In the genomic region with DNA sequence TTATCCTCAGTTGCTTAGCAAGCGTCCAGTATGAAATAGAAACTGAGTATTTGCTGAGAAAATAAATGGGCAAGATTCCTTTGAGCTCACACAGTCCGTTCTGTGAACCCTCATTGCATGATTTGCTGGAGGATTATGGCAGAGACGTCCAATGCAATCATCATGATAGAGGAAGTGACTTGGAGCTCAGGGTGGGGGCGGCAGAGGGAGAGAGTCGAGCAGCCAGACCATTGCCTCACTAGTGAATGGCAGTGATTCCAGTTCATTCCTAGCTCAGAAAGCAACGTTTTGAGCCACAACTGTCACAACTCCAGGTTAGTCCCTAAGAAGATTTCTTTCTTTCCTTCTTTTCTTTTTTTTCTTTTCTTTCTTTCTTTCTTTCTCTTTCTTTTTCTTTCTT, we compare ENCODE assay signal across 8 cellular contexts. TPM values are rescaled to one million over a fixed set of nuclear protein-coding genes. Genes with fewer than 3 reads are reported as not detected.
DNase-seq lines count a peak whose midpoint lies in the region; ATAC-seq and TF ChIP-seq lines count a peak whose summit lies in the region.

No MANE protein-coding gene starts in this region.

- no peak overlapping the region for H3K27ac ChIP-seq in OCI-LY7 (ENCODE audit: low read depth, low read length, poor library complexity, severe bottlenecking)
- no peak overlapping the region for H3K27ac ChIP-seq in body of pancreas

- peak in 1 of 3 donors; percentile 47 for TF ChIP-seq POLR2A in body of pancreas (IDR thresholded peaks at IDR 0.05)

- no peak for ATAC-seq in body of pancreas

- H3K4me3 ChIP-seq in OCI-LY7 (ENCODE audit: low read depth, low read length, poor library complexity, severe bottlenecking) (peak overlapping the region; percentile 13), body of pancreas (no peak overlapping the region)

- H3K9me3 ChIP-seq in OCI-LY7 (ENCODE audit: low read length) (no peaks in the 10 kb centered on the region), body of pancreas (no peaks in the 10 kb centered on the region)

- no peaks in the 10 kb centered on the region for H4K20me1 ChIP-seq in OCI-LY7 (ENCODE audit: insufficient read depth, low read length)

- H3K79me2 ChIP-seq in OCI-LY7 (ENCODE audit: insufficient read depth, low read depth, low read length) = no peaks in the 10 kb centered on the region

- intact Hi-C loops in OCI-LY7 (cut with micrococcal nuclease; ENCODE audit: unreplicated experiment) (no loop called here), body of pancreas (cut with DNase I) (loop anchor here (5.0 kb wide), 2 partner anchors 192 to 262 kb away; no protein-coding TSS in a partner anchor)

- peak; percentile 40 for TF ChIP-seq CTCF in OCI-LY7 (conservative IDR thresholded peaks at IDR 0.05; ENCODE audit: low read length)
- TF ChIP-seq CTCF in body of pancreas (IDR thresholded peaks at IDR 0.05) = no peak

- H3K4me1 ChIP-seq in OCI-LY7 (ENCODE audit: insufficient read depth, low read length, poor library complexity, severe bottlenecking) (peaks cover 27% of the 10 kb centered on the region), body of pancreas (no peaks in the 10 kb centered on the region)

- no TSS peak for BruUV-seq in OCI-LY7 (replicated peaks; lab: Mats Ljungman, UMichigan)

- CTCF ChIA-PET in OCI-LY7 (lab: Charles Lee; ENCODE audit: unreplicated experiment) = interaction anchor here (0.6 to 0.8 kb wide), 2 partner anchors 60 to 248 kb away, joined by 3 to 6 read pairs; a partner anchor contains a TSS

- H3K27me3 ChIP-seq in body of pancreas = no peaks in the 10 kb centered on the region

- peak overlapping the region; percentile 50 for H3K4me2 ChIP-seq in OCI-LY7 (ENCODE audit: low read length)

- WGBS in body of pancreas, 2 donors = 18 to 33% methylated on average over 6 of the region's 6 CpGs

- DNase-seq in GM04503 (ENCODE audit: low read depth) (peak; percentile 41), OCI-LY7 (ENCODE audit: low spot score) (peak; percentile 45), body of pancreas (peak in 3 of 4 donors; percentile 18 to 65 (median 23)), mucosa of gallbladder (ENCODE audit: low spot score) (peak; percentile 26), NCI-H187 treated with DMSO at 0.1 percent for 48 hours (lab: John Stamatoyannopoulos, UW) (no peak), NCI-H526 treated with DMSO at 0.1 percent for 48 hours (lab: John Stamatoyannopoulos, UW) (no peak), NCI-H187 (lab: John Stamatoyannopoulos, UW) (no peak), NCI-H1930 (lab: John Stamatoyannopoulos, UW) (no peak)

- H2AFZ ChIP-seq in OCI-LY7 (ENCODE audit: low read length) = peak overlapping the region; percentile 93

- H3K36me3 ChIP-seq in OCI-LY7 (ENCODE audit: insufficient read depth, low read length) (no peaks in the 10 kb centered on the region), body of pancreas (replicated peaks in 1 of 2; ENCODE audit: insufficient read depth in 1 of 2, low read depth in 2 of 2) (no peaks in the 10 kb centered on the region)

- POLR2A ChIA-PET in OCI-LY7 (lab: Charles Lee) = interaction anchor here (0.7 to 1.2 kb wide), 7 partner anchors 10 to 57 kb away, joined by 3 to 5 read pairs (median 3); no protein-coding TSS in a partner anchor

- H3K9me2 ChIP-seq in OCI-LY7 (ENCODE audit: insufficient read depth, low read length) = no peaks in the 10 kb centered on the region

RNA-seq across cellular contexts. Expression of a gene that starts 27.5 kb away (rescaled TPM):
- 10.6 and 12.8 TPM in 2 replicates for total RNA-seq in OCI-LY7 (2014; rRNA removed; shearing (Covaris generic))
- total RNA-seq in OCI-LY7 (2022) = 19.3 and 21.4 TPM in 2 replicates
- 10 to 100 TPM in 1 of 2 donors, 1 to 10 TPM in 1; 2.3 to 59.1 TPM for total RNA-seq in body of pancreas
- total RNA-seq in mucosa of gallbladder = 8.3 TPM

RNA-seq across cellular contexts. Expression of a gene that starts 28.9 kb away (rescaled TPM):
- total RNA-seq in OCI-LY7 (2014; rRNA removed; shearing (Covaris generic)) = 50.3 and 60.5 TPM in 2 replicates
- 105 and 118 TPM in 2 replicates for total RNA-seq in OCI-LY7 (2022)
- total RNA-seq in body of pancreas = 10 to 100 TPM; 21.4 to 24.6 TPM
- total RNA-seq in mucosa of gallbladder = 47.6 TPM

Comparison
In these comparisons a context has a peak if more than half of its experiments do, and no peak if none do; other contexts are left out.
1. DNase-seq: peak in GM04503 (single experiment), OCI-LY7 (single experiment), body of pancreas (3 of 4) and mucosa of gallbladder (single experiment); none in NCI-H187 treated with DMSO at 0.1 percent for 48 hours (single experiment), NCI-H526 treated with DMSO at 0.1 percent for 48 hours (single experiment), NCI-H187 (0 of 2) and NCI-H1930 (0 of 2).